ENCODE assay signal across 10 cellular contexts in the genomic region with DNA sequence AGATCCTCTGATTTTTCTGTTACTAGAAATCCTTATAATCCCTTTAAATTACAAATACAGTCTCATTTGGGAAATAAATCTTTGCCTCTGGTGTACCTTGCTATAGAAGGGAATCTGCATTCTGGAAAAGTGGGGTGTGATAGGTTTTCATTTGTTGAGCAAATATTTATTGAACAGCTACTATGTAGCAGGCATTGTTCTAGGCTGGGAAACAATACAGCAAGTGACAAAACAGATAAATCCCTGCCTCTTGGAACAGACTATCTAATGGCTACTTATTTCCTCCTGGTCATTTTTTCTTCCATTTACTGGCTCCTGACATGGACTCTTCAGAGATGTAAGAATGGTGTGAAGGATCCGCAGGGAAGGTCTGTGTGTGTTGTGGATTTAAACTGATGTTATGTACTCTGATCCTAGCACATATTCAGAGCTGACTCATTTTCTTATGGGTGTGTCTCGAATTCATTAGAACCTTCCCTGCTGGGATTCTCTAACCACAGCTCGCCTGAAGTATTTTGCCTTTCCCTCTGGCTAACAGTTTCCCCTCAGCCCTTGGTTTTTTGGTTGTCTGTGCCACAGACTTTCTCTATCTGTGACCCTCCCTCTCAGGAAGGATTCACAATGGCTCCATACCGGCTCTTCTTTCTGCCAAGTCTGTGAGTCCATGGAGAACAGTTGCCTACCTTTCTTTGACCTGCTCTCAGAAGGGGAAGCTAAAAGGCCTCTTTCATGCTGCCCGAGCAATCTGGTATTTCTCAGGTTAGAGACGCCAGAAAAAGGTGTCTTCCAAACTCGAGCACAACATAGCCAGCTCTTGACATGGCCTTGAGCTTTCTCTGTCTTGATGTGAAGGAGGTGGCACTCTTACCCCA. TPM values are rescaled to one million over a fixed set of nuclear protein-coding genes. Genes with fewer than 3 reads are reported as not detected.
DNase-seq lines count a peak whose midpoint lies in the region; ATAC-seq and TF ChIP-seq lines count a peak whose summit lies in the region.
"Had no signal": no experiment of that assay in that cellular context is flagged by ENCODE, and none has a peak within 500 bp of the region (broad histone marks: within the 10 kb centered on the region; RNA-seq: fewer than 3 reads in every experiment).

No MANE protein-coding gene starts in this region.

- TF ChIP-seq CTCF in choroid plexus epithelial cell (conservative IDR thresholded peaks at IDR 0.05; ENCODE audit: low read depth, low read length): no peak
- no peak for TF ChIP-seq CTCF in neural progenitor cell (IDR thresholded peaks at IDR 0.05)

- H3K27ac ChIP-seq in neural progenitor cell: no peak overlapping the region
- H3K27ac ChIP-seq: gastrocnemius medialis had no signal

- no peaks in the 10 kb centered on the region for H3K79me2 ChIP-seq in neural progenitor cell (ENCODE audit: low read depth)

- ATAC-seq in GM18519 (IDR thresholded peaks at IDR 0.05; ENCODE audit: low FRiP score, unreplicated experiment): no peak
- ATAC-seq: gastrocnemius medialis had no signal

- no peaks in the 10 kb centered on the region for H4K20me1 ChIP-seq in neural progenitor cell (ENCODE audit: low read depth)

- peak overlapping the region; percentile 23 for H3K27ac Mint-ChIP-seq in neural progenitor cell
- no peak overlapping the region for H3K27ac Mint-ChIP-seq in activated T-cell treated with anti-CD3 and anti-CD28 coated beads, Interleukin-2, amount 50 U/mL, for 24 hours
- H3K27ac Mint-ChIP-seq: activated naive CD4-positive, alpha-beta T cell treated with anti-CD3 and anti-CD28 coated beads, Interleukin-2, amount 50 U/mL, for 24 hours had no signal

- H3K4me1 Mint-ChIP-seq in neural progenitor cell: peaks cover 15% of the 10 kb centered on the region
- no peaks in the 10 kb centered on the region for H3K4me1 Mint-ChIP-seq in activated T-cell treated with anti-CD3 and anti-CD28 coated beads, Interleukin-2, amount 50 U/mL, for 24 hours (ENCODE audit: low read depth)
- H3K4me1 Mint-ChIP-seq: activated naive CD4-positive, alpha-beta T cell treated with anti-CD3 and anti-CD28 coated beads, Interleukin-2, amount 50 U/mL, for 24 hours had no signal

- no peaks in the 10 kb centered on the region for H3K9me3 Mint-ChIP-seq in neural progenitor cell
- no peaks in the 10 kb centered on the region for H3K9me3 Mint-ChIP-seq in activated T-cell treated with anti-CD3 and anti-CD28 coated beads, Interleukin-2, amount 50 U/mL, for 24 hours
- H3K9me3 Mint-ChIP-seq: activated naive CD4-positive, alpha-beta T cell treated with anti-CD3 and anti-CD28 coated beads, Interleukin-2, amount 50 U/mL, for 24 hours had no signal

- H3K27me3 ChIP-seq in neural progenitor cell: no peaks in the 10 kb centered on the region
- H3K27me3 ChIP-seq: gastrocnemius medialis had no signal

- no peak overlapping the region for H2AFZ ChIP-seq in neural progenitor cell (replicated peaks)

- H3K4me1 ChIP-seq in neural progenitor cell: peaks cover 5% of the 10 kb centered on the region
- H3K4me1 ChIP-seq: gastrocnemius medialis had no signal

- H3K36me3 ChIP-seq in neural progenitor cell: no peaks in the 10 kb centered on the region
- H3K36me3 ChIP-seq: gastrocnemius medialis had no signal

- H3F3A ChIP-seq in neural progenitor cell (ENCODE audit: low read depth): peaks cover 4% of the 10 kb centered on the region

- H3K4me3 Mint-ChIP-seq in neural progenitor cell: no peak overlapping the region
- H3K4me3 Mint-ChIP-seq in activated T-cell treated with anti-CD3 and anti-CD28 coated beads, Interleukin-2, amount 50 U/mL, for 24 hours: no peak overlapping the region
- H3K4me3 Mint-ChIP-seq: activated naive CD4-positive, alpha-beta T cell treated with anti-CD3 and anti-CD28 coated beads, Interleukin-2, amount 50 U/mL, for 24 hours had no signal

- peak; percentile 44 for DNase-seq in ELF-1 (ENCODE audit: low read depth, low spot score)
- peak; percentile 3 for DNase-seq in M059J (ENCODE audit: low read depth)
- DNase-seq in choroid plexus epithelial cell (ENCODE audit: low read depth): peak; percentile 91
- DNase-seq in neural progenitor cell (ENCODE audit: low spot score): no peak
- no peak for DNase-seq in activated T-cell treated with anti-CD3 and anti-CD28 coated beads, Interleukin-2, amount 50 U/mL, for 24 hours
- DNase-seq in activated CD4-positive, CD25-positive, alpha-beta regulatory T cell treated with anti-CD3 and anti-CD28 coated beads, Interleukin-2, amount 50 U/mL, for 72 hours: no peak
- no peak for DNase-seq in foreskin melanocyte
- DNase-seq: gastrocnemius medialis had no signal

- H3K9ac ChIP-seq in neural progenitor cell: no peak overlapping the region

- H3K9me3 ChIP-seq in neural progenitor cell (ENCODE audit: low read depth): no peaks in the 10 kb centered on the region
- H3K9me3 ChIP-seq: gastrocnemius medialis had no signal

- no peak overlapping the region for H3K4me2 ChIP-seq in neural progenitor cell

- H3K27me3 Mint-ChIP-seq in neural progenitor cell (ENCODE audit: insufficient read depth, low read depth): peaks cover 3% of the 10 kb centered on the region
- no peaks in the 10 kb centered on the region for H3K27me3 Mint-ChIP-seq in activated T-cell treated with anti-CD3 and anti-CD28 coated beads, Interleukin-2, amount 50 U/mL, for 24 hours
- H3K27me3 Mint-ChIP-seq: activated naive CD4-positive, alpha-beta T cell treated with anti-CD3 and anti-CD28 coated beads, Interleukin-2, amount 50 U/mL, for 24 hours had no signal

- no peak overlapping the region for H3K4me3 ChIP-seq in choroid plexus epithelial cell (ENCODE audit: low read depth, low read length)
- no peak overlapping the region for H3K4me3 ChIP-seq in neural progenitor cell
- H3K4me3 ChIP-seq: gastrocnemius medialis had no signal

- peaks cover 17% of the 10 kb centered on the region for H3K36me3 Mint-ChIP-seq in neural progenitor cell
- no peaks in the 10 kb centered on the region for H3K36me3 Mint-ChIP-seq in activated T-cell treated with anti-CD3 and anti-CD28 coated beads, Interleukin-2, amount 50 U/mL, for 24 hours (ENCODE audit: low read depth)
- H3K36me3 Mint-ChIP-seq: activated naive CD4-positive, alpha-beta T cell treated with anti-CD3 and anti-CD28 coated beads, Interleukin-2, amount 50 U/mL, for 24 hours had no signal

RNA-seq across cellular contexts. Expression of a gene that starts 53.7 kb away (rescaled TPM):
- 0.05 and 0.57 TPM in 2 replicates for total RNA-seq in M059J (2014; rRNA removed; shearing (Covaris generic))
- 21.0 and 25.5 TPM in 2 replicates for total RNA-seq in neural progenitor cell (ENCODE audit: low replicate concordance)

Comparison
In these comparisons a context has a peak if more than half of its experiments do, and no peak if none do; other contexts are left out.
1. DNase-seq: peak in ELF-1 (single experiment), M059J (single experiment) and choroid plexus epithelial cell (single experiment); none in neural progenitor cell (single experiment), activated T-cell treated with anti-CD3 and anti-CD28 coated beads, Interleukin-2, amount 50 U/mL, for 24 hours (single experiment), activated CD4-positive, CD25-positive, alpha-beta regulatory T cell treated with anti-CD3 and anti-CD28 coated beads, Interleukin-2, amount 50 U/mL, for 72 hours (single experiment) and foreskin melanocyte (single experiment).
2. RNA of a gene that starts 53.7 kb away (total RNA-seq): 21.0 to 25.5 TPM in neural progenitor cell; 0.05 to 0.57 TPM in M059J; every median in the first group is over 10 times any median in the second.